In the genomic region with DNA sequence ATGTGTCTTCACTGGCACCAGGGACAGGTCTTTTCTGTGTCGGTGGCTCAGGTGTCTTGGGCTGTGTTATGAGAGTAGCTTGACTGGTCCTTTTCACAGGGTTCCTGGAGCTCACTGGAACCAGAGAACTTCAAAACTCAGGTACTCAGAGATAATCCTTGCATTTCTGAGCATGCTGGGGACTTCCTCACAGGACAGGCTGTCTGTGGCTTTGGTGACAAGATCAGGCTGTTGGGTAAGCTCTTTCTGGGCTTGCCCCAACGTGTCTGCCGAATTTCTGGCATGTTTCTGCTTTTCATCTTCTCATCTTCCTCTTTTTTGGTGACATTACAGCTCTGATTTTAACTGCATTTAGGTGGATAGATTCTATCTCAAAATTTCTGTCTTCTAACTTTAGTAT, we compare ENCODE assay signal across 24 cellular contexts.
DNase-seq lines count a peak whose midpoint lies in the region; ATAC-seq and TF ChIP-seq lines count a peak whose summit lies in the region.
"Had no signal": no experiment of that assay in that cellular context is flagged by ENCODE, and none has a peak within 500 bp of the region (broad histone marks: within the 10 kb centered on the region; RNA-seq: fewer than 3 reads in every experiment).

No MANE protein-coding gene starts in this region.

- intact Hi-C loops in lower lobe of right lung (cut with DNase I): no loop called here

- ATAC-seq in lower lobe of right lung (peak; percentile 63 to 70), GM21529 (IDR thresholded peaks at IDR 0.05; ENCODE audit: unreplicated experiment) (no peak)
- ATAC-seq: activated T-cell treated with anti-CD3 and anti-CD28 coated beads, Interleukin-2, amount 50 U/mL, for 72 hours; gastroesophageal sphincter had no signal

- H3K27me3 ChIP-seq in lower lobe of right lung (ENCODE audit: low read depth): no peaks in the 10 kb centered on the region
- H3K27me3 ChIP-seq: gastroesophageal sphincter had no signal

- H3K4me3 ChIP-seq in lower lobe of right lung: no peak overlapping the region
- H3K4me3 ChIP-seq: gastroesophageal sphincter, HAP-1, PC-9 had no signal

- DNase-seq in GF-D8 (lab: John Stamatoyannopoulos, UW): peak; percentile 74
- DNase-seq in Kasumi-1 (lab: John Stamatoyannopoulos, UW): peak; percentile 48 to 59
- peak; percentile 92 for DNase-seq in SKM-1 (lab: John Stamatoyannopoulos, UW; ENCODE audit: unreplicated experiment)
- no peak for DNase-seq in lower lobe of right lung
- DNase-seq in DMS153 (lab: John Stamatoyannopoulos, UW): no peak
- no peak for DNase-seq in NCI-H446 (lab: John Stamatoyannopoulos, UW)
- no peak for DNase-seq in NCI-H2081 (lab: John Stamatoyannopoulos, UW)
- DNase-seq: activated CD4-positive, alpha-beta memory T cell treated with anti-CD3 and anti-CD28 coated beads, Interleukin-2, amount 10 ng/mL, durations not matched to agents 7 days and 5 days; activated naive CD8-positive, alpha-beta T cell treated with anti-CD3 and anti-CD28 coated beads for 36 hours; activated T-cell treated with anti-CD3 and anti-CD28 coated beads, Interleukin-2, amount 50 U/mL, for 72 hours; COR-L47; cortex of kidney; naive B cell; NCI-H146; NCI-H510A; PC-9; stimulated activated CD4-positive, alpha-beta T cell treated with anti-CD3 and anti-CD28 coated beads, Interleukin-4, amount 100 ng/mL, for 4 hours; stimulated activated CD8-positive, alpha-beta memory T cell treated with anti-CD3 and anti-CD28 coated beads, Interleukin-4, amount 100 ng/mL, for 48 hours; SW 1271 had no signal

- H3K4me1 ChIP-seq in lower lobe of right lung: no peaks in the 10 kb centered on the region
- H3K4me1 ChIP-seq: gastroesophageal sphincter, HAP-1, parathyroid adenoma had no signal

- no peaks in the 10 kb centered on the region for H3K9me3 ChIP-seq in lower lobe of right lung
- H3K9me3 ChIP-seq: gastroesophageal sphincter, HAP-1 had no signal

- no peak overlapping the region for H3K27ac ChIP-seq in lower lobe of right lung
- H3K27ac ChIP-seq: gastroesophageal sphincter, parathyroid adenoma, PC-9, VCaP had no signal

- TF ChIP-seq CTCF in lower lobe of right lung (IDR thresholded peaks at IDR 0.05): no peak

- H3K36me3 ChIP-seq in lower lobe of right lung: no peaks in the 10 kb centered on the region
- H3K36me3 ChIP-seq: gastroesophageal sphincter, HAP-1 had no signal

Comparison
In these comparisons a context has a peak if more than half of its experiments do, and no peak if none do; other contexts are left out.
1. DNase-seq: peak in GF-D8 (single experiment), Kasumi-1 (2 of 2) and SKM-1 (single experiment); none in lower lobe of right lung (single experiment), DMS153 (single experiment), NCI-H446 (0 of 2) and NCI-H2081 (0 of 2).